In the genomic region with DNA sequence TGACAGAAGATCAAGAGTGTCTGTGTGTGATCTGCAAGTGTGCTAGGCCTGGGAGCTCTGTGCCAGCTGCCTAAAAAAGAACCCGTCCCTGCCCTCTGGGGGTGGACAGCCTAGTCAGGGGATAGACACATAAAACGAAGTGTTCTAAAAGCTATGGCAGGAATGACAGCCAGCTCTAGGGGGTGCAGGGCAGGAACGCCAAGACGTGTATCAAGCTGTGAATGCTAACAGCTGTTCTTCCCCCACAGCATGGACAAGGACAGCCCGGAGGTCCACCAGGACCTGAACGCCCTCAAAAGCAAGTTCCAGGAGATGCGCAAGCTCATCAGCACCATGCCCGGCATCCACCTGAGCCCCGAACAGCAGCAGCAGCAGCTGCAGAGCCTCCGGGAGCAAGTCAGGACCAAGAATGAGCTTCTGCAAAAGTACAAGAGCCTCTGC, we compare ENCODE assay signal across 17 cellular contexts.
DNase-seq lines count a peak whose midpoint lies in the region; FAIRE-seq and TF ChIP-seq lines count a peak whose summit lies in the region.
"Had no signal": no experiment of that assay in that cellular context is flagged by ENCODE, and none has a peak within 500 bp of the region (broad histone marks: within the 10 kb centered on the region; RNA-seq: fewer than 3 reads in every experiment).

No MANE protein-coding gene starts in this region.

- peaks cover 16% of the 10 kb centered on the region for H3K27me3 ChIP-seq in BLaER1

- H3K4me3 ChIP-seq in BLaER1 = no peak overlapping the region

- peaks cover 52% of the 10 kb centered on the region for H4K20me1 ChIP-seq in BLaER1

- peak overlapping the region; percentile 100 for H3K4me2 ChIP-seq in BLaER1

- H3K27ac ChIP-seq in BLaER1 = 0 out of 2 replicates have a peak overlapping the region, but pooled peaks have one; percentile 1

- H3K9ac ChIP-seq in BLaER1 = no peak overlapping the region

- H3K36me3 ChIP-seq in BLaER1 = peaks cover 39% of the 10 kb centered on the region

- CTCF ChIA-PET in HEK293T (lab: Yijun Ruan, JAX) = interaction anchor here (0.5 to 1.1 kb wide), 2 partner anchors 122 to 436 kb away, joined by 3 to 4 read pairs; no protein-coding TSS in a partner anchor

- peak; percentile 28 for FAIRE-seq in HTR-8/SVneo (lab: Jason Lieb, UNC)
- FAIRE-seq: GM19239, RCC 7860 had no signal

- intact Hi-C loops in head of caudate nucleus (cut with DNase I) = no loop called here

- no peaks in the 10 kb centered on the region for H3K9me3 ChIP-seq in BLaER1

- DNase-seq in HTR-8/SVneo (ENCODE audit: insufficient read length, low spot score) = no peak
- DNase-seq in head of caudate nucleus = peak in 38 of 42 donors; percentile 27 to 90 (median 70)
- DNase-seq in retina = peak; percentile 48
- DNase-seq in central memory CD4-positive, alpha-beta T cell = no peak
- no peak for DNase-seq in HEK293T (ENCODE audit: extremely low spot score)
- no peak for DNase-seq in activated CD4-positive, alpha-beta T cell treated with anti-CD3 and anti-CD28 coated beads, Interleukin-2, amount 50 U/mL, for 1 hour
- DNase-seq in NCI-H1105 treated with DMSO at 0.1 percent for 48 hours (lab: John Stamatoyannopoulos, UW) = no peak
- DNase-seq: ACHN; Calu3; CD4-positive, alpha-beta memory T cell; H7; NCI-H1105; NCI-H187; NCI-H226 had no signal

- peaks cover 76% of the 10 kb centered on the region for H3K4me1 ChIP-seq in BLaER1

- POLR2A ChIA-PET in HEK293T (lab: Yijun Ruan, JAX) = interaction anchor here (1.0 to 1.2 kb wide), 2 partner anchors 10 to 101 kb away, joined by 3 to 4 read pairs; a partner anchor contains a TSS

TF ChIP-seq in HEK293T, 16 proteins besides CTCF, POLR2A, EP300 and RAD21:
- TF ChIP-seq ARNT (IDR thresholded peaks at IDR 0.05) (no peak), L3MBTL2 (conservative IDR thresholded peaks at IDR 0.05) (no peak), CTBP1 (IDR thresholded peaks at IDR 0.05; ENCODE audit: borderline replicate concordance) (no peak), LEF1 (IDR thresholded peaks at IDR 0.05; ENCODE audit: borderline replicate concordance) (no peak), BHLHE40 (IDR thresholded peaks at IDR 0.05; ENCODE audit: borderline replicate concordance) (no peak)
- TF ChIP-seq, protein P1, sequence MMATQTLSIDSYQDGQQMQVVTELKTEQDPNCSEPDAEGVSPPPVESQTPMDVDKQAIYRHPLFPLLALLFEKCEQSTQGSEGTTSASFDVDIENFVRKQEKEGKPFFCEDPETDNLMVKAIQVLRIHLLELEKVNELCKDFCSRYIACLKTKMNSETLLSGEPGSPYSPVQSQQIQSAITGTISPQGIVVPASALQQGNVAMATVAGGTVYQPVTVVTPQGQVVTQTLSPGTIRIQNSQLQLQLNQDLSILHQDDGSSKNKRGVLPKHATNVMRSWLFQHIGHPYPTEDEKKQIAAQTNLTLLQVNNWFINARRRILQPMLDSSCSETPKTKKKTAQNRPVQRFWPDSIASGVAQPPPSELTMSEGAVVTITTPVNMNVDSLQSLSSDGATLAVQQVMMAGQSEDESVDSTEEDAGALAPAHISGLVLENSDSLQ (IDR thresholded peaks at IDR 0.05) = no peak

Comparison
In these comparisons a context has a peak if more than half of its experiments do, and no peak if none do; other contexts are left out.
1. DNase-seq: peak in head of caudate nucleus (38 of 42) and retina (single experiment); none in HTR-8/SVneo (single experiment), central memory CD4-positive, alpha-beta T cell (single experiment), HEK293T (single experiment), activated CD4-positive, alpha-beta T cell treated with anti-CD3 and anti-CD28 coated beads, Interleukin-2, amount 50 U/mL, for 1 hour (single experiment) and NCI-H1105 treated with DMSO at 0.1 percent for 48 hours (single experiment).